Comparison of ENCODE assay signal across 6 cellular contexts in genomic region chr9:7009065-7009464, GRCh38.
"Had no signal": no experiment of that assay in that cellular context is flagged by ENCODE, and none has a peak within 500 bp of the region (broad histone marks: within the 10 kb centered on the region; RNA-seq: fewer than 3 reads in every experiment).

No MANE protein-coding gene starts in this region.

- H3K4me3 ChIP-seq: GM12878 had no signal

- FAIRE-seq: GM12878, GM12892, GM18507, GM19239 had no signal

- ATAC-seq: GM12878 had no signal

- DNase-seq: GDM1, GF-D8 had no signal
